In the genomic region with DNA sequence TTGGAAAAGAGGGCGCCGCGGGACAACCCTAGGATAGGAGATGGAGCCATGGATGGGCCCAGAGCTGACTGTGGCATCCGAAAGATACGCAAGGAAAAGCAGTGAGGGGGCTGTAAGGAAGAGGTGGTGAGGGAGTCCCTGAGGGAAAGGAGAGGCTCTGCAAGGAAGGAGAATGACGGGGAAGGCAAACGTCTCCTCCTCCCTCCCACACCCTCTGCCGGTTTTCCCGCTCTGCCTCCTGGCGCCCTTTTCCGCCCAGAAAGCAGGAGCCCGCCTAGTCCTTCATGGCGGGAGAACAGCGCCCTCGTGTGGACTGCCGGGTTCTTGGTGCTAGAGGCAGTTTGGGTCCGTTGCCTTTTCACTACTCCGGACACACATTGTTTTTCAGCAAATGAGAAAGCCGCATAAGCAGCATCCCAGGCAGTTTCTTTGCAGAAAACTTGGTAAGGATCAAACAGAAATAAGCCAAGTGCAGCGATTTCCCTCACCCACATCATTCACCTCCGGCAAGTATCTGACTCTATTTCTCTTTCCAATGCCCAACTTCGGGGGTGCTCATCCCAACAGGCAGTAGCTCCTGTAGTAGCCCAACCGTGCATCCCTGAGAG, we compare ENCODE assay signal across 8 cellular contexts.
DNase-seq lines count a peak whose midpoint lies in the region; ATAC-seq, FAIRE-seq and TF ChIP-seq lines count a peak whose summit lies in the region.

No MANE protein-coding gene starts in this region.

- H3K4me1 ChIP-seq in tibial artery: peaks cover 0 to 20% (median 4%) of the 10 kb centered on the region in 4 donors

- FAIRE-seq in RCC 7860 (lab: Jason Lieb, UNC): peak; percentile 29
- no peak for FAIRE-seq in frontal cortex (lab: Jason Lieb, UNC)

- no peaks in the 10 kb centered on the region for H3K27me3 ChIP-seq in tibial artery

- peak; percentile 69 for ATAC-seq in HG02970 (IDR thresholded peaks at IDR 0.05; ENCODE audit: low FRiP score, unreplicated experiment)

- no peak overlapping the region for H3K27ac ChIP-seq in tibial artery

- TF ChIP-seq CTCF in GM12801 (IDR thresholded peaks at IDR 0.05; ENCODE audit: extremely low read depth, insufficient read length): peak; percentile 32
- TF ChIP-seq CTCF in tibial artery (IDR thresholded peaks at IDR 0.05): peak; percentile 70 to 79

- DNase-seq in RCC 7860 (ENCODE audit: low spot score) (peak; percentile 66), frontal cortex (ENCODE audit: low spot score in 2 of 2) (peak; percentile 14 to 67), non-pigmented ciliary epithelial cell (ENCODE audit: low read depth) (peak; percentile 30), tibial artery (peak; percentile 74 to 79), NCI-H1092 (lab: John Stamatoyannopoulos, UW) (no peak)
- peak; percentile 24 for DNase-seq in activated effector memory CD4-positive, alpha-beta T cell treated with Interleukin-2 at 50 U/mL for 16 hours

- no peaks in the 10 kb centered on the region for H3K9me3 ChIP-seq in tibial artery

- H3K36me3 ChIP-seq in tibial artery: no peaks in the 10 kb centered on the region

- H3K4me3 ChIP-seq in tibial artery: no peak overlapping the region

- intact Hi-C loops in tibial artery (cut with DNase I; ENCODE audit: low total_unique reads): no loop called here
